29 cellular contexts compared by ENCODE assay signal in the genomic region with DNA sequence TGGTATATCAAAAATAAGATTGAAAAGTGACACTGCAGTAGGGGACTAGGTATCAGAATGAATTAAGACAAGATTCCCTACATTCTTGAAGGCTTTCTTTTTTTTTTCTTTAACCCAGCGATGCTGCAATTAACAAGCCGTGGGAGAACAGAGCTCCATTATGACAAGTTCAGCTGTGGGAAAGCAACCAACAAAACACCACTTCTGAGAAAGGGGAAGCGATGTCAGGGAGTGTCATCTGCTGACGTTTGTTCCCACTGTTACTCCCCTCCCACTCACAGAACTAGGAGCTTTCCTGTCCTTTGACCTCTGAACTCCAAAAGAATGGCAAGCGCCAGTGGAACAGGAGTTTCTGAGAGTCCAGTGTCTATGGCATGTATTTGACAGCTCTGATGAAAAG.
DNase-seq lines count a peak whose midpoint lies in the region; ATAC-seq, FAIRE-seq and TF ChIP-seq lines count a peak whose summit lies in the region.
"Had no signal": no experiment of that assay in that cellular context is flagged by ENCODE, and none has a peak within 500 bp of the region (broad histone marks: within the 10 kb centered on the region; RNA-seq: fewer than 3 reads in every experiment).

No MANE protein-coding gene starts in this region.

- H3K4me3 ChIP-seq in astrocyte (ENCODE audit: insufficient read depth, low read depth, low read length) (no peak overlapping the region), neuronal stem cell (ENCODE audit: low read length in 2 of 2) (no peak overlapping the region), right lobe of liver (no peak overlapping the region), body of pancreas (no peak overlapping the region)
- H3K4me3 ChIP-seq: cardiac muscle cell, esophagus squamous epithelium, lower lobe of right lung, SJSA1, skin epidermis had no signal

- H3K23ac ChIP-seq in neuronal stem cell (ENCODE audit: low read depth, low read length, poor library complexity) = no peak overlapping the region

- H2BK120ac ChIP-seq in neuronal stem cell (ENCODE audit: low read depth, low read length) = no peak overlapping the region

- no peaks in the 10 kb centered on the region for H3K79me1 ChIP-seq in neuronal stem cell (ENCODE audit: low read depth, low read length)

- H3K27me3 ChIP-seq in astrocyte (ENCODE audit: insufficient read depth, low read length) (no peaks in the 10 kb centered on the region), neuronal stem cell (ENCODE audit: control insufficient read depth in 3 of 3, insufficient read depth in 3 of 3, low read depth in 1 of 3, low read length in 3 of 3) (no peaks in the 10 kb centered on the region), right lobe of liver (no peaks in the 10 kb centered on the region), body of pancreas (no peaks in the 10 kb centered on the region)
- H3K27me3 ChIP-seq: BE2C, cardiac muscle cell, esophagus squamous epithelium, neutrophil, SJSA1 had no signal

- no peak overlapping the region for H3K18ac ChIP-seq in neuronal stem cell (ENCODE audit: low read length)

- no peaks in the 10 kb centered on the region for H4K20me1 ChIP-seq in astrocyte (ENCODE audit: insufficient read depth, low read length)

- H3K9me3 ChIP-seq in astrocyte (ENCODE audit: insufficient read depth, low read depth, low read length) (no peaks in the 10 kb centered on the region), neuronal stem cell (replicated peaks in 1 of 2; ENCODE audit: control insufficient read depth in 2 of 2, insufficient read depth in 1 of 2, low read depth in 1 of 2, low read length in 2 of 2) (no peaks in the 10 kb centered on the region), right lobe of liver (no peaks in the 10 kb centered on the region), body of pancreas (no peaks in the 10 kb centered on the region)
- H3K9me3 ChIP-seq: BE2C, esophagus squamous epithelium, lower lobe of right lung, neutrophil, SJSA1 had no signal

- H3K14ac ChIP-seq in neuronal stem cell (ENCODE audit: low read length) = no peak overlapping the region

- intact Hi-C loops in head of caudate nucleus (cut with DNase I) (no loop called here), right lobe of liver (cut with DNase I) (no loop called here), body of pancreas (cut with DNase I) (no loop called here)

- no peak overlapping the region for H3K4ac ChIP-seq in neuronal stem cell (ENCODE audit: low read length)

- H3K27ac Mint-ChIP-seq in astrocyte (ENCODE audit: unreplicated experiment) = no peak overlapping the region
- H3K27ac Mint-ChIP-seq in T-helper 2 cell treated with Interferon-gamma antibody and Interleukin-4, amounts not matched to agents 5 μg/mL and 100 μg/mL, for 36 hours = no peak overlapping the region
- H3K27ac Mint-ChIP-seq: activated CD4-positive, alpha-beta memory T cell treated with anti-CD3 and anti-CD28 coated beads, Interleukin-2, amount 10 ng/mL, durations not matched to agents 7 days and 5 days; activated naive CD4-positive, alpha-beta T cell treated with anti-CD3 and anti-CD28 coated beads, Interleukin-2, amount 10 ng/mL, durations not matched to agents 7 days and 5 days had no signal

- H3K9ac ChIP-seq in astrocyte (ENCODE audit: low read length) = no peak overlapping the region
- no peak overlapping the region for H3K9ac ChIP-seq in neuronal stem cell (ENCODE audit: low read depth, low read length, poor library complexity)

- no peak overlapping the region for H3K27ac ChIP-seq in astrocyte (ENCODE audit: low read depth, low read length)
- H3K27ac ChIP-seq in neuronal stem cell (replicated peaks; ENCODE audit: low read length) = peak overlapping the region; percentile 49
- H3K27ac ChIP-seq in right lobe of liver = no peak overlapping the region
- no peak overlapping the region for H3K27ac ChIP-seq in body of pancreas
- H3K27ac ChIP-seq: cardiac muscle cell, esophagus squamous epithelium, lower lobe of right lung, neutrophil, SJSA1, skin epidermis had no signal

- no peak overlapping the region for H2BK12ac ChIP-seq in neuronal stem cell (ENCODE audit: low read length)

- DNase-seq in KBM-7 (peak; percentile 45), astrocyte (ENCODE audit: low read depth) (no peak), head of caudate nucleus (peak in 36 of 42 donors; percentile 6 to 76 (median 47)), neuronal stem cell (ENCODE audit: low spot score) (no peak), right lobe of liver (no peak), body of pancreas (no peak)
- DNase-seq in stimulated activated CD4-positive, alpha-beta T cell treated with anti-CD3 and anti-CD28 coated beads, Interleukin-4, amount 100 ng/mL, for 4 hours = no peak
- no peak for DNase-seq in T-helper 2 cell treated with Interferon-gamma antibody and Interleukin-4, amounts not matched to agents 5 μg/mL and 100 μg/mL, for 36 hours (ENCODE audit: low spot score)
- DNase-seq: activated CD4-positive, alpha-beta memory T cell treated with anti-CD3 and anti-CD28 coated beads, Interleukin-2, amount 10 ng/mL, durations not matched to agents 7 days and 5 days; activated CD4-positive, alpha-beta T cell treated with anti-CD3 and anti-CD28 coated beads for 1 hour; activated CD8-positive, alpha-beta memory T cell treated with anti-CD3 and anti-CD28 coated beads, Interleukin-2, amount 50 U/mL, for 48 hours; activated naive CD4-positive, alpha-beta T cell treated with anti-CD3 and anti-CD28 coated beads, Interleukin-2, amount 10 ng/mL, durations not matched to agents 7 days and 5 days; BE2C; cortex of kidney; DMS153; esophagus squamous epithelium; kidney; lower lobe of right lung; NCI-H1417; NCI-H2081 treated with DMSO at 0.1 percent for 48 hours; NCI-H345; NCI-H774; RPMI8226; T-helper 1 cell; trophoblast cell had no signal

- H3K36me3 ChIP-seq in astrocyte (ENCODE audit: insufficient read depth, low read length) (no peaks in the 10 kb centered on the region), neuronal stem cell (replicated peaks in 1 of 2; ENCODE audit: control insufficient read depth in 2 of 2, insufficient read depth in 2 of 2, low read length in 2 of 2) (no peaks in the 10 kb centered on the region), right lobe of liver (no peaks in the 10 kb centered on the region), body of pancreas (replicated peaks in 1 of 2; ENCODE audit: insufficient read depth in 1 of 2, low read depth in 2 of 2) (no peaks in the 10 kb centered on the region)
- H3K36me3 ChIP-seq: BE2C, cardiac muscle cell, esophagus squamous epithelium, lower lobe of right lung, neutrophil, SJSA1 had no signal

- no peak overlapping the region for H2BK5ac ChIP-seq in neuronal stem cell (ENCODE audit: low read length)

- no peak overlapping the region for H3K4me2 ChIP-seq in astrocyte (ENCODE audit: low read length)
- H3K4me2 ChIP-seq in neuronal stem cell (ENCODE audit: insufficient read depth, low read length, poor library complexity, severe bottlenecking) = no peak overlapping the region

- in situ Hi-C loops in KBM-7 (cut with MboI; ENCODE audit: low pct_unique_long_range_greater_than_20kb, low sequenced_read_pairs) = no loop called here

- H3K4me1 Mint-ChIP-seq in astrocyte (ENCODE audit: low read depth, unreplicated experiment) = no peaks in the 10 kb centered on the region
- no peaks in the 10 kb centered on the region for H3K4me1 Mint-ChIP-seq in T-helper 2 cell treated with Interferon-gamma antibody and Interleukin-4, amounts not matched to agents 5 μg/mL and 100 μg/mL, for 36 hours (ENCODE audit: low read depth)
- H3K4me1 Mint-ChIP-seq: activated CD4-positive, alpha-beta memory T cell treated with anti-CD3 and anti-CD28 coated beads, Interleukin-2, amount 10 ng/mL, durations not matched to agents 7 days and 5 days; activated naive CD4-positive, alpha-beta T cell treated with anti-CD3 and anti-CD28 coated beads, Interleukin-2, amount 10 ng/mL, durations not matched to agents 7 days and 5 days had no signal

- no peak for ATAC-seq in right lobe of liver
- ATAC-seq in body of pancreas = no peak
- ATAC-seq: lower lobe of right lung had no signal

- H3K9me3 Mint-ChIP-seq in astrocyte (ENCODE audit: unreplicated experiment) = no peaks in the 10 kb centered on the region
- H3K9me3 Mint-ChIP-seq in T-helper 2 cell treated with Interferon-gamma antibody and Interleukin-4, amounts not matched to agents 5 μg/mL and 100 μg/mL, for 36 hours = peaks cover 8% of the 10 kb centered on the region

- H3K79me2 ChIP-seq in astrocyte (ENCODE audit: insufficient read depth, low read length) = no peaks in the 10 kb centered on the region

- H3K4me1 ChIP-seq in astrocyte (ENCODE audit: insufficient read depth, low read length) = peaks cover 4% of the 10 kb centered on the region
- H3K4me1 ChIP-seq in neuronal stem cell (ENCODE audit: control insufficient read depth in 2 of 2, insufficient read depth in 1 of 2, low read depth in 1 of 2, low read length in 2 of 2) = peaks cover 0 to 4% of the 10 kb centered on the region in 2 donors
- no peaks in the 10 kb centered on the region for H3K4me1 ChIP-seq in right lobe of liver
- H3K4me1 ChIP-seq in body of pancreas = no peaks in the 10 kb centered on the region
- H3K4me1 ChIP-seq: BE2C, esophagus squamous epithelium, lower lobe of right lung, SJSA1 had no signal

- TF ChIP-seq CTCF in astrocyte (IDR thresholded peaks at IDR 0.05; ENCODE audit: insufficient read depth, low read depth, low read length) = no peak
- no peak for TF ChIP-seq CTCF in right lobe of liver (IDR thresholded peaks at IDR 0.05)
- no peak for TF ChIP-seq CTCF in body of pancreas (IDR thresholded peaks at IDR 0.05)

- no peak for TF ChIP-seq POLR2A in right lobe of liver (IDR thresholded peaks at IDR 0.05)
- no peak for TF ChIP-seq POLR2A in body of pancreas (IDR thresholded peaks at IDR 0.05)

- H2AFZ ChIP-seq in astrocyte (ENCODE audit: low read depth, low read length) = no peak overlapping the region
- no peak overlapping the region for H2AFZ ChIP-seq in neuronal stem cell (ENCODE audit: low read length)

- H4K91ac ChIP-seq in neuronal stem cell (ENCODE audit: low read depth, low read length, poor library complexity) = no peak overlapping the region

- peak; percentile 17 for FAIRE-seq in astrocyte (lab: Jason Lieb, UNC)
- FAIRE-seq: kidney had no signal

- no CpG with 5 or more reads among the region's 5 CpGs for WGBS in neuronal stem cell (ENCODE audit: extremely low coverage in 2 of 2, insufficient read length in 2 of 2, insufficient replicate concordance in 1 of 2), 2 donors
- WGBS in right lobe of liver (ENCODE audit: insufficient coverage, low coverage, low lambda C conversion rate, missing lambda C conversion rate) = 31% methylated on average over 5 of the region's 5 CpGs
- 39 to 50% methylated on average over 3 to 5 of the region's 5 CpGs for WGBS in body of pancreas, 2 donors

- H3K4me3 Mint-ChIP-seq in astrocyte (ENCODE audit: unreplicated experiment) = no peak overlapping the region
- no peak overlapping the region for H3K4me3 Mint-ChIP-seq in T-helper 2 cell treated with Interferon-gamma antibody and Interleukin-4, amounts not matched to agents 5 μg/mL and 100 μg/mL, for 36 hours
- H3K4me3 Mint-ChIP-seq: activated CD4-positive, alpha-beta memory T cell treated with anti-CD3 and anti-CD28 coated beads, Interleukin-2, amount 10 ng/mL, durations not matched to agents 7 days and 5 days; activated naive CD4-positive, alpha-beta T cell treated with anti-CD3 and anti-CD28 coated beads, Interleukin-2, amount 10 ng/mL, durations not matched to agents 7 days and 5 days had no signal

- H2BK15ac ChIP-seq in neuronal stem cell (ENCODE audit: low read length) = no peak overlapping the region

- no peaks in the 10 kb centered on the region for H3K27me3 Mint-ChIP-seq in astrocyte (ENCODE audit: low read depth, unreplicated experiment)
- no peaks in the 10 kb centered on the region for H3K27me3 Mint-ChIP-seq in T-helper 2 cell treated with Interferon-gamma antibody and Interleukin-4, amounts not matched to agents 5 μg/mL and 100 μg/mL, for 36 hours (ENCODE audit: low read depth)
- H3K27me3 Mint-ChIP-seq: activated CD4-positive, alpha-beta memory T cell treated with anti-CD3 and anti-CD28 coated beads, Interleukin-2, amount 10 ng/mL, durations not matched to agents 7 days and 5 days; activated naive CD4-positive, alpha-beta T cell treated with anti-CD3 and anti-CD28 coated beads, Interleukin-2, amount 10 ng/mL, durations not matched to agents 7 days and 5 days had no signal

- H3K36me3 Mint-ChIP-seq in astrocyte (ENCODE audit: low read depth, unreplicated experiment) = no peaks in the 10 kb centered on the region
- H3K36me3 Mint-ChIP-seq in T-helper 2 cell treated with Interferon-gamma antibody and Interleukin-4, amounts not matched to agents 5 μg/mL and 100 μg/mL, for 36 hours (ENCODE audit: low read depth) = no peaks in the 10 kb centered on the region
- H3K36me3 Mint-ChIP-seq: activated naive CD4-positive, alpha-beta T cell treated with anti-CD3 and anti-CD28 coated beads, Interleukin-2, amount 10 ng/mL, durations not matched to agents 7 days and 5 days had no signal

- H2AK5ac ChIP-seq in neuronal stem cell (ENCODE audit: low read depth, low read length) = no peak overlapping the region

- H4K8ac ChIP-seq in neuronal stem cell (ENCODE audit: low read depth, low read length) = no peak overlapping the region

Comparison
In these comparisons a context has a peak if more than half of its experiments do, and no peak if none do; other contexts are left out.
1. DNase-seq: peak in KBM-7 (single experiment) and head of caudate nucleus (36 of 42); none in astrocyte (single experiment), neuronal stem cell (single experiment), right lobe of liver (0 of 3), body of pancreas (0 of 4), stimulated activated CD4-positive, alpha-beta T cell treated with anti-CD3 and anti-CD28 coated beads, Interleukin-4, amount 100 ng/mL, for 4 hours (0 of 2) and T-helper 2 cell treated with Interferon-gamma antibody and Interleukin-4, amounts not matched to agents 5 μg/mL and 100 μg/mL, for 36 hours (single experiment).